ENCODE assay signal across 9 cellular contexts in genomic region chr7:36283711-36284130, GRCh38.
DNase-seq lines count a peak whose midpoint lies in the region; ATAC-seq, FAIRE-seq and TF ChIP-seq lines count a peak whose summit lies in the region.
"Had no signal": no experiment of that assay in that cellular context is flagged by ENCODE, and none has a peak within 500 bp of the region (broad histone marks: within the 10 kb centered on the region; RNA-seq: fewer than 3 reads in every experiment).

No MANE protein-coding gene starts in this region.

- no peaks in the 10 kb centered on the region for H3K27me3 ChIP-seq in neural progenitor cell

- H3K4me2 ChIP-seq in neural progenitor cell = no peak overlapping the region

- peak; percentile 54 for ATAC-seq in HG03354 (IDR thresholded peaks at IDR 0.05; ENCODE audit: poor library complexity, severe bottlenecking, unreplicated experiment)
- ATAC-seq in activated naive CD8-positive, alpha-beta T cell treated with anti-CD3 and anti-CD28 coated beads, Interleukin-2, amount 10 ng/mL, durations not matched to agents 7 days and 5 days (ENCODE audit: low read depth) = no peak

- H3K79me2 ChIP-seq in neural progenitor cell (ENCODE audit: low read depth) = no peaks in the 10 kb centered on the region

- H3K9me3 Mint-ChIP-seq in activated naive CD8-positive, alpha-beta T cell treated with anti-CD3 and anti-CD28 coated beads, Interleukin-2, amount 10 ng/mL, durations not matched to agents 7 days and 5 days = no peaks in the 10 kb centered on the region
- H3K9me3 Mint-ChIP-seq in neural progenitor cell (no peaks in the 10 kb centered on the region), osteocyte (ENCODE audit: unreplicated experiment) (no peaks in the 10 kb centered on the region)
- H3K9me3 Mint-ChIP-seq in activated naive CD4-positive, alpha-beta T cell treated with anti-CD3 and anti-CD28 coated beads for 36 hours = no peaks in the 10 kb centered on the region

- no peak overlapping the region for H3K4me3 ChIP-seq in neural progenitor cell

- H3K27ac Mint-ChIP-seq in activated naive CD8-positive, alpha-beta T cell treated with anti-CD3 and anti-CD28 coated beads, Interleukin-2, amount 10 ng/mL, durations not matched to agents 7 days and 5 days = peak overlapping the region; percentile 73
- H3K27ac Mint-ChIP-seq in neural progenitor cell (peak overlapping the region; percentile 85), osteocyte (ENCODE audit: unreplicated experiment) (no peak overlapping the region)
- H3K27ac Mint-ChIP-seq in activated naive CD4-positive, alpha-beta T cell treated with anti-CD3 and anti-CD28 coated beads for 36 hours = no peak overlapping the region

- POLR2A ChIA-PET in activated naive CD8-positive, alpha-beta T cell treated with anti-CD3 and anti-CD28 coated beads, Interleukin-2, amount 10 ng/mL, durations not matched to agents 7 days and 5 days (lab: Charles Lee) = no interaction called here

- H3K4me3 Mint-ChIP-seq in activated naive CD8-positive, alpha-beta T cell treated with anti-CD3 and anti-CD28 coated beads, Interleukin-2, amount 10 ng/mL, durations not matched to agents 7 days and 5 days = peak overlapping the region; percentile 4
- H3K4me3 Mint-ChIP-seq in neural progenitor cell (no peak overlapping the region), osteocyte (ENCODE audit: unreplicated experiment) (no peak overlapping the region)
- H3K4me3 Mint-ChIP-seq in activated naive CD4-positive, alpha-beta T cell treated with anti-CD3 and anti-CD28 coated beads for 36 hours = no peak overlapping the region

- peaks cover 21% of the 10 kb centered on the region for H3F3A ChIP-seq in neural progenitor cell (ENCODE audit: low read depth)

- H3K9ac ChIP-seq in neural progenitor cell = no peak overlapping the region

- intact Hi-C loops in activated naive CD4-positive, alpha-beta T cell treated with anti-CD3 and anti-CD28 coated beads for 36 hours (cut with micrococcal nuclease) = loop anchor here (10.0 kb wide), 1 partner anchor 559 kb away; no protein-coding TSS in a partner anchor

- no peak for TF ChIP-seq CTCF in neural progenitor cell (IDR thresholded peaks at IDR 0.05)
- TF ChIP-seq CTCF in D721Med (IDR thresholded peaks at IDR 0.05; ENCODE audit: insufficient read depth, missing control alignments) = no peak
- no peak for TF ChIP-seq CTCF in osteocyte (IDR thresholded peaks at IDR 0.05)

- H3K27me3 Mint-ChIP-seq in activated naive CD8-positive, alpha-beta T cell treated with anti-CD3 and anti-CD28 coated beads, Interleukin-2, amount 10 ng/mL, durations not matched to agents 7 days and 5 days = peaks cover 5% of the 10 kb centered on the region
- H3K27me3 Mint-ChIP-seq in neural progenitor cell (ENCODE audit: insufficient read depth, low read depth) = peaks cover 3% of the 10 kb centered on the region
- peaks cover 3% of the 10 kb centered on the region for H3K27me3 Mint-ChIP-seq in osteocyte (ENCODE audit: unreplicated experiment)
- H3K27me3 Mint-ChIP-seq in activated naive CD4-positive, alpha-beta T cell treated with anti-CD3 and anti-CD28 coated beads for 36 hours (ENCODE audit: low read depth) = no peaks in the 10 kb centered on the region

- H3K36me3 Mint-ChIP-seq in activated naive CD8-positive, alpha-beta T cell treated with anti-CD3 and anti-CD28 coated beads, Interleukin-2, amount 10 ng/mL, durations not matched to agents 7 days and 5 days = peaks cover 2% of the 10 kb centered on the region
- peaks cover 7% of the 10 kb centered on the region for H3K36me3 Mint-ChIP-seq in neural progenitor cell
- H3K36me3 Mint-ChIP-seq in osteocyte (ENCODE audit: unreplicated experiment) = no peaks in the 10 kb centered on the region
- no peaks in the 10 kb centered on the region for H3K36me3 Mint-ChIP-seq in activated naive CD4-positive, alpha-beta T cell treated with anti-CD3 and anti-CD28 coated beads for 36 hours (ENCODE audit: low read depth)

- no peaks in the 10 kb centered on the region for H3K9me3 ChIP-seq in neural progenitor cell (ENCODE audit: low read depth)

- no peak for FAIRE-seq in D721Med (lab: Jason Lieb, UNC)

- no peaks in the 10 kb centered on the region for H3K36me3 ChIP-seq in neural progenitor cell

- CTCF ChIA-PET in activated naive CD4-positive, alpha-beta T cell treated with anti-CD3 and anti-CD28 coated beads for 36 hours (lab: Charles Lee) = interaction anchor here (1.2 kb wide), 1 partner anchor 8 kb away, joined by 3 read pairs; no protein-coding TSS in a partner anchor

- H3K4me1 Mint-ChIP-seq in activated naive CD8-positive, alpha-beta T cell treated with anti-CD3 and anti-CD28 coated beads, Interleukin-2, amount 10 ng/mL, durations not matched to agents 7 days and 5 days = peaks cover 40% of the 10 kb centered on the region
- peaks cover 56% of the 10 kb centered on the region for H3K4me1 Mint-ChIP-seq in neural progenitor cell
- peaks cover 29% of the 10 kb centered on the region for H3K4me1 Mint-ChIP-seq in osteocyte (ENCODE audit: unreplicated experiment)
- H3K4me1 Mint-ChIP-seq in activated naive CD4-positive, alpha-beta T cell treated with anti-CD3 and anti-CD28 coated beads for 36 hours (ENCODE audit: low read depth) = peaks cover 34% of the 10 kb centered on the region

- peaks cover 25% of the 10 kb centered on the region for H3K4me1 ChIP-seq in neural progenitor cell

- peak; percentile 16 for DNase-seq in activated gamma-delta T cell (lab: John Stamatoyannopoulos, UW)
- DNase-seq in activated gamma-delta T cell treated with Interleukin-2 at 50 U/mL for 16 hours = no peak
- no peak for DNase-seq in activated naive CD8-positive, alpha-beta T cell treated with anti-CD3 and anti-CD28 coated beads, Interleukin-2, amount 10 ng/mL, durations not matched to agents 7 days and 5 days
- no peak for DNase-seq in neural progenitor cell (ENCODE audit: low spot score)
- no peak for DNase-seq in D721Med (ENCODE audit: insufficient read length, low spot score)
- no peak for DNase-seq in osteocyte (ENCODE audit: extremely low spot score, unreplicated experiment)
- no peak for DNase-seq in activated naive CD4-positive, alpha-beta T cell treated with anti-CD3 and anti-CD28 coated beads for 36 hours

- H4K20me1 ChIP-seq in neural progenitor cell (ENCODE audit: low read depth) = no peaks in the 10 kb centered on the region

- no peak overlapping the region for H2AFZ ChIP-seq in neural progenitor cell (replicated peaks)

- H3K27ac ChIP-seq in neural progenitor cell = no peak overlapping the region
- H3K27ac ChIP-seq: C4-2B had no signal

Comparison
In these comparisons a context has a peak if more than half of its experiments do, and no peak if none do; other contexts are left out.
1. H3K27ac Mint-ChIP-seq: peak in activated naive CD8-positive, alpha-beta T cell treated with anti-CD3 and anti-CD28 coated beads, Interleukin-2, amount 10 ng/mL, durations not matched to agents 7 days and 5 days (single experiment) and neural progenitor cell (single experiment); none in osteocyte (single experiment) and activated naive CD4-positive, alpha-beta T cell treated with anti-CD3 and anti-CD28 coated beads for 36 hours (single experiment).